ENCODE assay signal across 1 cellular context in genomic region chr2:112726487-112727190, GRCh38.
TF ChIP-seq lines count a peak whose summit lies in the region.

No MANE protein-coding gene starts in this region.

TF ChIP-seq in HepG2, 621 proteins besides CTCF, POLR2A, EP300 and RAD21 (continued from another document):
- no peak for TF ChIP-seq THAP8 (CRISPR knock-in tag; IDR thresholded peaks at IDR 0.05; ENCODE audit: borderline replicate concordance)
- no peak for TF ChIP-seq CENPT (CRISPR knock-in tag; IDR thresholded peaks at IDR 0.05; ENCODE audit: low read depth)
- TF ChIP-seq ZNF275 (CRISPR knock-in tag; IDR thresholded peaks at IDR 0.05; ENCODE audit: borderline replicate concordance), result peak; percentile 27; the same call in 1 of the 2 replicates
- no peak for TF ChIP-seq SP1 (IDR thresholded peaks at IDR 0.05)
- TF ChIP-seq SP1 (CRISPR knock-in tag; IDR thresholded peaks at IDR 0.05), result peak; percentile 45; the same call in 1 of the 2 replicates
- TF ChIP-seq, protein P1, sequence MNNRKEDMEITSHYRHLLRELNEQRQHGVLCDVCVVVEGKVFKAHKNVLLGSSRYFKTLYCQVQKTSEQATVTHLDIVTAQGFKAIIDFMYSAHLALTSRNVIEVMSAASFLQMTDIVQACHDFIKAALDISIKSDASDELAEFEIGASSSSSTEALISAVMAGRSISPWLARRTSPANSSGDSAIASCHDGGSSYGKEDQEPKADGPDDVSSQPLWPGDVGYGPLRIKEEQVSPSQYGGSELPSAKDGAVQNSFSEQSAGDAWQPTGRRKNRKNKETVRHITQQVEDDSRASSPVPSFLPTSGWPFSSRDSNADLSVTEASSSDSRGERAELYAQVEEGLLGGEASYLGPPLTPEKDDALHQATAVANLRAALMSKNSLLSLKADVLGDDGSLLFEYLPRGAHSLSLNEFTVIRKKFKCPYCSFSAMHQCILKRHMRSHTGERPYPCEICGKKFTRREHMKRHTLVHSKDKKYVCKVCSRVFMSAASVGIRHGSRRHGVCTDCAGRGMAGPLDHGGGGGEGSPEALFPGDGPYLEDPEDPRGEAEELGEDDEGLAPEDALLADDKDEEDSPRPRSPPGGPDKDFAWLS (CRISPR knock-in tag; IDR thresholded peaks at IDR 0.05; ENCODE audit: borderline replicate concordance), result 0 out of 2 replicates have a peak, but pooled peaks have one; percentile 56
- TF ChIP-seq SOX6 (IDR thresholded peaks at IDR 0.05), result no peak
- TF ChIP-seq SOX6 (CRISPR knock-in tag; IDR thresholded peaks at IDR 0.05), result peak; percentile 38; the same call in 1 of the 2 replicates
- TF ChIP-seq ARNT2 (CRISPR knock-in tag; IDR thresholded peaks at IDR 0.05; ENCODE audit: low read depth), result 0 out of 2 replicates have a peak, but pooled peaks have one; percentile 38
- no peak for TF ChIP-seq FOXA1 (IDR thresholded peaks at IDR 0.05)
- no peak for TF ChIP-seq FOXA1 (CRISPR knock-in tag; IDR thresholded peaks at IDR 0.05)
- TF ChIP-seq ZNF276 (CRISPR knock-in tag; IDR thresholded peaks at IDR 0.05; ENCODE audit: low read depth), result peak; percentile 20; the same call in 1 of the 2 replicates
- peak; percentile 97; the same call in 1 of the 2 replicates for TF ChIP-seq KDM3A (CRISPR knock-in tag; IDR thresholded peaks at IDR 0.05; ENCODE audit: low read depth)
- TF ChIP-seq ZNF605 (CRISPR knock-in tag; IDR thresholded peaks at IDR 0.05), result peak; percentile 81
